ENCODE assay signal across 8 cellular contexts in the genomic region with DNA sequence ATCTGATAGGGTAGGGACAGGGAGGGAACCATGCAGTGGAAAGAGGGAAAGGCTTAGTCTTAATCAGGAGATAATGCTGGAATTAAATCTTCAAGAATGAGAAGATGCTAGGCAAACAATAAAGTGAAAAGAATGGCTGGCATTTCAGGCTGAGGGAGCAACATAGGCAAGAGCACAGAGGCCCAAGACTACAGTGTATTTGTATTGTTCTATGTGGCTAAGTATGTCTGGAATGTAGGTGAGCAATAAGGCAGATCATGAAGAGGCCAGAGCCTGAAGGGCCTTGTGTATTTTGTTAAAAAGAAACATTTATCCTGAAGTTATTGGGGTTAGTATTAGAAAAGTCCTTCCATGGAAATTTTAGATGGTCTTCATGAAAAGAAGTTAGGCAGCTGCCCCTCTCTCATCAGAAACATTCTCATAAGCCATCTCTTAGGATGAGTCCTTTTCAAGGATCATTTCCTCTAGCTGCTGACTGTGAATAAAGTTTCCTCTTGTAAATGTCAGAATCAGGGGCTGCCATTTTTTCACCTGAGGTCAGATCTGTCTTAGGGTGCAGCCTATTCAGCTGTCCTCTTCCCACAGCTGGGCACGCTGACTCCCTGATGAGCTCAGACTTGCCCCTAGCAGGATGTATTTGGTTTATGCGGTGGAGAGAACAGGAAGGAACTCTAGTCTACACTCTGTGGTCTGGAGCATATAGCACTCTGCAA. TPM values are rescaled to one million over a fixed set of nuclear protein-coding genes. Genes with fewer than 3 reads are reported as not detected.
DNase-seq lines count a peak whose midpoint lies in the region; ATAC-seq and TF ChIP-seq lines count a peak whose summit lies in the region.

No MANE protein-coding gene starts in this region.

- H3K36me3 ChIP-seq in GM06990 (ENCODE audit: control insufficient read depth, insufficient read depth, low read length), result no peaks in the 10 kb centered on the region

- H3K4me3 ChIP-seq in GM06990 (replicated peaks; ENCODE audit: low read depth, low read length) (no peak overlapping the region), fibroblast of mammary gland (ENCODE audit: control insufficient read depth, low read depth, low read length) (no peak overlapping the region)
- peak overlapping the region; percentile 14 for H3K4me3 ChIP-seq in Jurkat, Clone E6-1 (ENCODE audit: low read length)

- ATAC-seq in GM21786 (IDR thresholded peaks at IDR 0.05; ENCODE audit: unreplicated experiment), result peak; percentile 100

- DNase-seq in GM06990 (ENCODE audit: extremely low read depth, insufficient read length) (peak; percentile 55), fibroblast of mammary gland (ENCODE audit: low read depth) (peak; percentile 88), pulmonary artery endothelial cell (ENCODE audit: low read depth, low spot score) (peak; percentile 69), DMS 273 (lab: John Stamatoyannopoulos, UW; ENCODE audit: unreplicated experiment) (no peak), NCI-H2107 treated with DMSO at 0.1 percent for 48 hours (lab: John Stamatoyannopoulos, UW; ENCODE audit: unreplicated experiment) (no peak)
- peak; percentile 93 for DNase-seq in Jurkat, Clone E6-1 (ENCODE audit: low read depth, low spot score)
- DNase-seq in activated CD8-positive, alpha-beta memory T cell treated with anti-CD3 and anti-CD28 coated beads for 4 hours (ENCODE audit: low read depth in 2 of 2), result peak; percentile 15 to 35

- no peaks in the 10 kb centered on the region for H3K27me3 ChIP-seq in GM06990 (replicated peaks; ENCODE audit: control insufficient read depth, insufficient read depth, low read length)

- TF ChIP-seq CTCF in GM06990 (IDR thresholded peaks at IDR 0.05; ENCODE audit: insufficient read depth, low read length, poor library complexity, severe bottlenecking), result no peak
- no peak for TF ChIP-seq CTCF in fibroblast of mammary gland (conservative IDR thresholded peaks at IDR 0.05; ENCODE audit: control insufficient read depth, insufficient read depth, low read depth, low read length)

RNA-seq across cellular contexts. Expression of a gene that starts 46.3 kb away (rescaled TPM):
- 3.2 TPM for polyA plus RNA-seq in Jurkat, Clone E6-1 (2012; ENCODE audit: insufficient read depth, insufficient read length)
- total RNA-seq in pulmonary artery endothelial cell, result 19.8 and 36.2 TPM in 2 replicates

Comparison
In these comparisons a context has a peak if more than half of its experiments do, and no peak if none do; other contexts are left out.
1. DNase-seq: peak in GM06990 (single experiment), Jurkat, Clone E6-1 (single experiment), activated CD8-positive, alpha-beta memory T cell treated with anti-CD3 and anti-CD28 coated beads for 4 hours (2 of 2), fibroblast of mammary gland (single experiment) and pulmonary artery endothelial cell (single experiment); none in DMS 273 (single experiment) and NCI-H2107 treated with DMSO at 0.1 percent for 48 hours (single experiment).